ENCODE assay signal across 8 cellular contexts in the genomic region with DNA sequence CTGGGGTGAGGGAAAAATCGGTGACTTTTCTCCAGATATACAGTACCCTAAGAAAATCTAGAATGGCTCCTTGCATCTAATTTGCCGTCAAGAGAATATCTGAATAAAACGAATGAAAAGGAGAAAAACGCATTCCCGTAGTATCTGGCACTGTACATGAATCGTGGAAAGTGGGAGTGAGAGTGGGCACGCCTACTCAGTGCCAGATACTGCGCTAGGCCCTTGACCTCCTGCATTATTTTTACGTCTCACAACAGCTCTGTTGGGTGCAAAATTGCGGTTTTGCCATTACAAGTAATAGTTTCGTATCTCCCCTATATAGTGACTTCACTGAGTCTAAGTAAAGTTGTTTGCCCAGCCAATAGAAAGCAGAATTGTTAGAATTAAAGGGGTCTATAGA. TPM values are rescaled to one million over a fixed set of nuclear protein-coding genes. Genes with fewer than 3 reads are reported as not detected.
DNase-seq lines count a peak whose midpoint lies in the region; ATAC-seq and TF ChIP-seq lines count a peak whose summit lies in the region.

No MANE protein-coding gene starts in this region.

- H2AFZ ChIP-seq in ACC112 (ENCODE audit: low read length, unreplicated experiment), result peak overlapping the region; percentile 93

- intact Hi-C loops in esophagus muscularis mucosa (cut with DNase I), result no loop called here

- no peaks in the 10 kb centered on the region for H3K9me3 ChIP-seq in esophagus muscularis mucosa

- H3K36me3 ChIP-seq in ACC112 (ENCODE audit: insufficient read depth, low read length) (no peaks in the 10 kb centered on the region), esophagus muscularis mucosa (no peaks in the 10 kb centered on the region)

- H3K27ac ChIP-seq in ACC112 (ENCODE audit: low read depth, low read length) (no peak overlapping the region), esophagus muscularis mucosa (replicated peaks in 1 of 4) (peak overlapping the region in 1 of 4 donors; percentile 17), skin epidermis (peak overlapping the region in 15 of 21 experiments; percentile 1 to 77 (median 48))

- WGBS in esophagus muscularis mucosa, result 60% methylated on average over 10 of the region's 11 CpGs

- H3K4me1 ChIP-seq in ACC112 (ENCODE audit: control insufficient read depth, insufficient read depth, low read length, unreplicated experiment) (peaks cover 17% of the 10 kb centered on the region), esophagus muscularis mucosa (peaks cover 0 to 14% (median 12%) of the 10 kb centered on the region in 4 donors)

- H3K79me2 ChIP-seq in ACC112 (ENCODE audit: control insufficient read depth, insufficient read depth, low read length, unreplicated experiment), result no peaks in the 10 kb centered on the region

- no peak for TF ChIP-seq CTCF in esophagus muscularis mucosa (IDR thresholded peaks at IDR 0.05)

- H3K27me3 ChIP-seq in ACC112 (ENCODE audit: insufficient read depth, low read length), result no peaks in the 10 kb centered on the region
- peaks cover 0 to 24% (median 0%) of the 10 kb centered on the region in 4 donors for H3K27me3 ChIP-seq in esophagus muscularis mucosa

- H3K4me3 ChIP-seq in ACC112 (ENCODE audit: low read depth, low read length), result peak overlapping the region; percentile 84
- peak overlapping the region; percentile 52 to 60 (median 54) for H3K4me3 ChIP-seq in esophagus muscularis mucosa
- peak overlapping the region; percentile 31 to 43 (median 40) for H3K4me3 ChIP-seq in skin epidermis

- no peak for TF ChIP-seq EP300 in esophagus muscularis mucosa (IDR thresholded peaks at IDR 0.05)

- TF ChIP-seq POLR2A in esophagus muscularis mucosa (IDR thresholded peaks at IDR 0.05; ENCODE audit: low read depth), result no peak

- DNase-seq in esophagus muscularis mucosa (ENCODE audit: extremely low spot score) (no peak), hippocampal formation (lab: John Stamatoyannopoulos, UW) (no peak), NK-92 (lab: John Stamatoyannopoulos, UW; ENCODE audit: unreplicated experiment) (no peak), amygdala (lab: John Stamatoyannopoulos, UW) (no peak)

- ATAC-seq in GM19351 (IDR thresholded peaks at IDR 0.05; ENCODE audit: unreplicated experiment) (peak; percentile 64), HG03521 (IDR thresholded peaks at IDR 0.05; ENCODE audit: unreplicated experiment) (peak; percentile 24)

RNA-seq across cellular contexts. Expression of a gene that starts 1.3 kb away (rescaled TPM):
- 1 to 10 TPM in 2 of 4 donors, not detected in 2; 1.2 to 3.0 TPM for total RNA-seq in esophagus muscularis mucosa

RNA-seq across cellular contexts. Expression of a gene that starts 48.9 kb away (rescaled TPM):
- total RNA-seq in esophagus muscularis mucosa, result 1 to 10 TPM; 2.0 to 4.2 (median 3.3) TPM
